Comparison of ENCODE assay signal across 31 cellular contexts in genomic region chr16:77956231-77956630, GRCh38.
"Had no signal": no experiment of that assay in that cellular context is flagged by ENCODE, and none has a peak within 500 bp of the region (broad histone marks: within the 10 kb centered on the region; RNA-seq: fewer than 3 reads in every experiment).

No MANE protein-coding gene starts in this region.

- H3K4me1 ChIP-seq: esophagus muscularis mucosa, foreskin keratinocyte, gastrocnemius medialis, heart right ventricle had no signal

- ATAC-seq: activated CD4-positive, CD25-positive, alpha-beta regulatory T cell treated with anti-CD3 and anti-CD28 coated beads, Interleukin-2, amount 50 U/mL, for 24 hours; activated CD8-positive, alpha-beta T cell treated with anti-CD3 and anti-CD28 coated beads for 36 hours; activated T-cell treated with anti-CD3 and anti-CD28 coated beads, Interleukin-2, amount 50 U/mL, for 4 hours; activated T-helper 17 cell treated with anti-CD3 and anti-CD28 coated beads, Interleukin-2, amount 50 U/mL, for 72 hours; effector memory CD8-positive, alpha-beta T cell; foreskin keratinocyte; gastrocnemius medialis; heart right ventricle; T-helper 17 cell had no signal

- H3K9me3 ChIP-seq: esophagus muscularis mucosa, gastrocnemius medialis, heart right ventricle had no signal

- DNase-seq: activated B cell treated with CpG ODN at 0.5 μM for 24 hours; activated CD4-positive, alpha-beta T cell treated with anti-CD3 and anti-CD28 coated beads for 48 hours; activated CD4-positive, alpha-beta T cell treated with anti-CD3 and anti-CD28 coated beads, Interleukin-2, amount 50 U/mL, for 1 hour; activated CD4-positive, alpha-beta T cell treated with anti-CD3 and anti-CD28 coated beads, Interleukin-2, amount 50 U/mL, for 48 hours; activated CD8-positive, alpha-beta memory T cell treated with anti-CD3 and anti-CD28 coated beads for 24 hours; activated CD8-positive, alpha-beta T cell treated with anti-CD3 and anti-CD28 coated beads for 36 hours; activated effector memory CD4-positive, alpha-beta T cell treated with Interleukin-2 at 50 U/mL for 16 hours; activated gamma-delta T cell treated with Interleukin-2 at 50 U/mL for 16 hours; activated naive CD4-positive, alpha-beta T cell treated with anti-CD3 and anti-CD28 coated beads, Interleukin-2, amount 50 U/mL, for 16 hours; activated naive CD4-positive, alpha-beta T cell treated with Interleukin-2 at 50 U/mL for 16 hours; activated T-cell treated with anti-CD3 and anti-CD28 coated beads, Interleukin-2, amount 50 U/mL, for 4 hours; amniotic stem cell; brain microvascular endothelial cell; cortex of kidney; dermis blood vessel endothelial cell; effector CD4-positive, alpha-beta T cell; effector memory CD8-positive, alpha-beta T cell; erythroblast; foreskin keratinocyte; gastrocnemius medialis; glutamatergic neuron; heart right ventricle; T-helper 17 cell; T1000; WERI-Rb-1 had no signal

- FAIRE-seq: astrocyte, bronchial epithelial cell, colon had no signal

- H3K36me3 ChIP-seq: brain microvascular endothelial cell, esophagus muscularis mucosa, gastrocnemius medialis, heart right ventricle, WERI-Rb-1 had no signal

- H3K4me3 ChIP-seq: esophagus muscularis mucosa, gastrocnemius medialis, heart right ventricle had no signal

- H3K27ac ChIP-seq: brain microvascular endothelial cell, esophagus muscularis mucosa, foreskin keratinocyte, gastrocnemius medialis, heart right ventricle, WERI-Rb-1 had no signal

- H3K27me3 ChIP-seq: brain microvascular endothelial cell, foreskin keratinocyte, gastrocnemius medialis had no signal
